ENCODE assay signal across 8 cellular contexts in genomic region chr5:176660860-176661641, GRCh38. TPM values are rescaled to one million over a fixed set of nuclear protein-coding genes. Genes with fewer than 3 reads are reported as not detected.
DNase-seq lines count a peak whose midpoint lies in the region; ATAC-seq and TF ChIP-seq lines count a peak whose summit lies in the region.

No MANE protein-coding gene starts in this region.

- no peaks in the 10 kb centered on the region for H3K9me3 Mint-ChIP-seq in activated CD8-positive, alpha-beta memory T cell treated with anti-CD3 and anti-CD28 coated beads, Interleukin-2, amount 10 ng/mL, durations not matched to agents 7 days and 5 days (ENCODE audit: low read depth)
- H3K9me3 Mint-ChIP-seq in endothelial cell (ENCODE audit: unreplicated experiment) = no peaks in the 10 kb centered on the region

- CTCF ChIA-PET in activated CD8-positive, alpha-beta memory T cell treated with anti-CD3 and anti-CD28 coated beads, Interleukin-2, amount 10 ng/mL, durations not matched to agents 7 days and 5 days (lab: Charles Lee) = interaction anchor here (0.6 to 5.5 kb wide), 90 partner anchors 9 to 931 kb away, joined by 3 to 124 read pairs (median 4); partner anchors contain the start of genes CLTB, EIF4E1B, FAF2 and FGFR4

- H3K27ac Mint-ChIP-seq in activated CD8-positive, alpha-beta memory T cell treated with anti-CD3 and anti-CD28 coated beads, Interleukin-2, amount 10 ng/mL, durations not matched to agents 7 days and 5 days = no peak overlapping the region
- no peak overlapping the region for H3K27ac Mint-ChIP-seq in endothelial cell (ENCODE audit: unreplicated experiment)

- peaks cover 29% of the 10 kb centered on the region for H3K4me1 Mint-ChIP-seq in activated CD8-positive, alpha-beta memory T cell treated with anti-CD3 and anti-CD28 coated beads, Interleukin-2, amount 10 ng/mL, durations not matched to agents 7 days and 5 days
- H3K4me1 Mint-ChIP-seq in endothelial cell (ENCODE audit: unreplicated experiment) = no peaks in the 10 kb centered on the region

- no peak overlapping the region for H3K4me3 ChIP-seq in AG09309 (ENCODE audit: control insufficient read depth, low read depth, low read length)

- TF ChIP-seq CTCF in AG09309 (IDR thresholded peaks at IDR 0.05; ENCODE audit: control insufficient read depth, insufficient read depth, low read depth, low read length, missing control alignments) (peak; percentile 98), endothelial cell (IDR thresholded peaks at IDR 0.05; ENCODE audit: unreplicated experiment) (peak; percentile 97)

- H3K4me3 Mint-ChIP-seq in activated CD8-positive, alpha-beta memory T cell treated with anti-CD3 and anti-CD28 coated beads, Interleukin-2, amount 10 ng/mL, durations not matched to agents 7 days and 5 days = no peak overlapping the region
- no peak overlapping the region for H3K4me3 Mint-ChIP-seq in endothelial cell (ENCODE audit: unreplicated experiment)

- peaks cover 2% of the 10 kb centered on the region for H3K36me3 Mint-ChIP-seq in activated CD8-positive, alpha-beta memory T cell treated with anti-CD3 and anti-CD28 coated beads, Interleukin-2, amount 10 ng/mL, durations not matched to agents 7 days and 5 days
- peaks cover 3% of the 10 kb centered on the region for H3K36me3 Mint-ChIP-seq in endothelial cell (ENCODE audit: low read depth, unreplicated experiment)

- H3K27me3 Mint-ChIP-seq in activated CD8-positive, alpha-beta memory T cell treated with anti-CD3 and anti-CD28 coated beads, Interleukin-2, amount 10 ng/mL, durations not matched to agents 7 days and 5 days = peaks cover 13% of the 10 kb centered on the region
- peaks cover 8% of the 10 kb centered on the region for H3K27me3 Mint-ChIP-seq in endothelial cell (ENCODE audit: unreplicated experiment)

- DNase-seq in AG09309 (ENCODE audit: low read depth) = no peak
- DNase-seq in NOMO-1 treated with dmso at 0.1 percent for 144 hours (lab: John Stamatoyannopoulos, UW; ENCODE audit: unreplicated experiment) = peak; percentile 30
- DNase-seq in activated CD8-positive, alpha-beta memory T cell treated with anti-CD3 and anti-CD28 coated beads, Interleukin-2, amount 10 ng/mL, durations not matched to agents 7 days and 5 days = peak; percentile 82
- DNase-seq in endothelial cell (ENCODE audit: low spot score) = peak; percentile 89
- DNase-seq in middle frontal gyrus (ENCODE audit: extremely low spot score, low spot score) = peak; percentile 72
- peak; percentile 89 for DNase-seq in stimulated activated CD8-positive, alpha-beta memory T cell treated with anti-CD3 and anti-CD28 coated beads, Interleukin-4, amount 100 ng/mL, for 48 hours

- peak; percentile 63 for ATAC-seq in GM18520 (IDR thresholded peaks at IDR 0.05; ENCODE audit: unreplicated experiment)
- peak; percentile 55 for ATAC-seq in HG03520 (IDR thresholded peaks at IDR 0.05; ENCODE audit: unreplicated experiment)
- ATAC-seq in activated CD8-positive, alpha-beta memory T cell treated with anti-CD3 and anti-CD28 coated beads, Interleukin-2, amount 10 ng/mL, durations not matched to agents 7 days and 5 days = peak; percentile 77

RNA-seq across cellular contexts. Expression of gene TSPAN17, which starts 13.8 kb away (rescaled TPM):
- total RNA-seq in activated CD8-positive, alpha-beta memory T cell treated with anti-CD3 and anti-CD28 coated beads, Interleukin-2, amount 10 ng/mL, durations not matched to agents 7 days and 5 days = 10 to 100 TPM; 31.5 to 39.2 TPM
- total RNA-seq in endothelial cell (ENCODE audit: unreplicated experiment) = 57.5 TPM

RNA-seq across cellular contexts. Expression of gene EIF4E1B, which starts 30.6 kb away (rescaled TPM):
- not detected for total RNA-seq in activated CD8-positive, alpha-beta memory T cell treated with anti-CD3 and anti-CD28 coated beads, Interleukin-2, amount 10 ng/mL, durations not matched to agents 7 days and 5 days
- 0.54 TPM for total RNA-seq in endothelial cell (ENCODE audit: unreplicated experiment)

RNA-seq across cellular contexts. Expression of gene SNCB, which starts 30.7 kb away (rescaled TPM):
- total RNA-seq in activated CD8-positive, alpha-beta memory T cell treated with anti-CD3 and anti-CD28 coated beads, Interleukin-2, amount 10 ng/mL, durations not matched to agents 7 days and 5 days = not detected
- total RNA-seq in endothelial cell (ENCODE audit: unreplicated experiment) = 0.80 TPM

RNA-seq across cellular contexts. Expression of gene GPRIN1, which starts 51.1 kb away (rescaled TPM):
- 1 to 10 TPM; 2.5 to 3.4 TPM for total RNA-seq in activated CD8-positive, alpha-beta memory T cell treated with anti-CD3 and anti-CD28 coated beads, Interleukin-2, amount 10 ng/mL, durations not matched to agents 7 days and 5 days
- 3.9 TPM for total RNA-seq in endothelial cell (ENCODE audit: unreplicated experiment)
